ENCODE assay signal across 1 cellular context in genomic region chr1:245448858-245449534, GRCh38.
TF ChIP-seq lines count a peak whose summit lies in the region.

No MANE protein-coding gene starts in this region.

TF ChIP-seq in GM23338, 12 proteins besides CTCF, POLR2A, EP300 and RAD21 (continued from another document):
- TF ChIP-seq ZNF462 (CRISPR knock-in tag; IDR thresholded peaks at IDR 0.05), result no peak
- TF ChIP-seq JUNB (IDR thresholded peaks at IDR 0.05; ENCODE audit: unreplicated experiment), result no peak
- TF ChIP-seq ZNF331 (CRISPR knock-in tag; IDR thresholded peaks at IDR 0.05; ENCODE audit: low read depth), result no peak
- TF ChIP-seq CREB1 (CRISPR knock-in tag; IDR thresholded peaks at IDR 0.05; ENCODE audit: low read depth), result no peak
- no peak for TF ChIP-seq EZH2phosphoT487 (IDR thresholded peaks at IDR 0.05; ENCODE audit: unreplicated experiment)
- no peak for TF ChIP-seq NANOG (IDR thresholded peaks at IDR 0.05; ENCODE audit: borderline replicate concordance)
